ENCODE assay signal across 16 cellular contexts in the genomic region with DNA sequence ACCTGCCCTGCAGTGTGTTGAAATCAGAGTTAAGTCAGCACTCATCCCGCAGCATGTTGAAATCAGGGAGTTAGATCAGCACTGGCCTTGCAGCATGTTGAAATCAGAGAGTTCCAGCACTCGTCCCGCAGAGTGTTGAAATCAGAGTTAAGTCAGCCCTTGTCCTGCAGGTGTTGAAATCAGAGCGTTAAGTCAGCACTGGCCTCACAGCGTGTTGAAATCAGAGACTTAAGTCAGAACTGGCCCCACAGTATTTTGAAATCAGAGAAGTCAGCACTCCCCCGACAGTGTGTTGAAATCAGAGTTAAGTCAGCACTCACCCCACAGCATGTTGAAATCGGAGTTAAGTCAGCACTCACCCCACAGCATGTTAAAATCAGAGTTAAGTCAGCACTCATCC. TPM values are rescaled to one million over a fixed set of nuclear protein-coding genes. Genes with fewer than 3 reads are reported as not detected.
DNase-seq lines count a peak whose midpoint lies in the region; ATAC-seq and TF ChIP-seq lines count a peak whose summit lies in the region.
"Had no signal": no experiment of that assay in that cellular context is flagged by ENCODE, and none has a peak within 500 bp of the region (broad histone marks: within the 10 kb centered on the region; RNA-seq: fewer than 3 reads in every experiment).

No MANE protein-coding gene starts in this region.

- intact Hi-C loops in esophagus squamous epithelium (cut with DNase I) (no loop called here), spleen (cut with DNase I; ENCODE audit: low total_unique reads) (no loop called here)

- TF ChIP-seq POLR2A in esophagus squamous epithelium (IDR thresholded peaks at IDR 0.05) (no peak), spleen (IDR thresholded peaks at IDR 0.05) (no peak)

- ATAC-seq in GM18873 (IDR thresholded peaks at IDR 0.05; ENCODE audit: low FRiP score, unreplicated experiment) = no peak
- ATAC-seq: HCT116, PC-3 had no signal

- DNase-seq in T-helper 1 cell (no peak), SKM-1 (lab: John Stamatoyannopoulos, UW; ENCODE audit: unreplicated experiment) (peak; percentile 51), esophagus squamous epithelium (lab: John Stamatoyannopoulos, UW) (no peak), spleen (peak; percentile 27), KG1 (lab: John Stamatoyannopoulos, UW) (no peak), superior temporal gyrus (ENCODE audit: extremely low spot score) (no peak)
- DNase-seq: activated CD4-positive, alpha-beta T cell treated with anti-CD3 and anti-CD28 coated beads, Interleukin-2, amount 50 U/mL, for 48 hours; MG63; PC-3; small intestine; T-helper 2 cell had no signal

- TF ChIP-seq CTCF in esophagus squamous epithelium (IDR thresholded peaks at IDR 0.05) = no peak
- no peak for TF ChIP-seq CTCF in spleen (IDR thresholded peaks at IDR 0.05 in 8 of 11, conservative IDR thresholded peaks at IDR 0.05 in 3 of 11)

- H3K27ac ChIP-seq in esophagus squamous epithelium (peak overlapping the region in 3 of 4 donors; percentile 63 to 77 (median 69)), spleen (peak overlapping the region in 7 of 8 donors; percentile 8 to 83 (median 64))
- H3K27ac ChIP-seq: 22Rv1 had no signal

- H3K27me3 ChIP-seq in esophagus squamous epithelium (no peaks in the 10 kb centered on the region), spleen (replicated peaks in 1 of 7) (no peaks in the 10 kb centered on the region)
- H3K27me3 ChIP-seq: MG63 had no signal

- H3K9me3 ChIP-seq in esophagus squamous epithelium = no peaks in the 10 kb centered on the region
- no peaks in the 10 kb centered on the region for H3K9me3 ChIP-seq in spleen
- H3K9me3 ChIP-seq: MG63 had no signal

- H3K36me3 ChIP-seq in esophagus squamous epithelium = peaks cover 31 to 93% (median 39%) of the 10 kb centered on the region in 3 donors
- peaks cover 0 to 92% (median 71%) of the 10 kb centered on the region in 6 donors for H3K36me3 ChIP-seq in spleen

- H3K4me3 Mint-ChIP-seq in T-helper 1 cell treated with Interleukin-12 subunit alpha and Interleukin-12 subunit beta and Interleukin-4 antibody, amounts not matched to agents 30 μg/mL and 1 μg/mL, for 36 hours = no peak overlapping the region
- H3K4me3 Mint-ChIP-seq: central memory CD8-positive, alpha-beta T cell had no signal

- peaks cover 23% of the 10 kb centered on the region for H3K4me1 Mint-ChIP-seq in T-helper 1 cell treated with Interleukin-12 subunit alpha and Interleukin-12 subunit beta and Interleukin-4 antibody, amounts not matched to agents 30 μg/mL and 1 μg/mL, for 36 hours (ENCODE audit: low read depth)

- peaks cover 43% of the 10 kb centered on the region for H3K36me3 Mint-ChIP-seq in T-helper 1 cell treated with Interleukin-12 subunit alpha and Interleukin-12 subunit beta and Interleukin-4 antibody, amounts not matched to agents 30 μg/mL and 1 μg/mL, for 36 hours (ENCODE audit: low read depth)

- H3K4me1 ChIP-seq in esophagus squamous epithelium (peaks cover 0 to 36% (median 19%) of the 10 kb centered on the region in 3 donors), spleen (peaks cover 0 to 33% (median 9%) of the 10 kb centered on the region in 6 donors)

- H3K4me3 ChIP-seq in esophagus squamous epithelium (no peak overlapping the region), spleen (peak overlapping the region in 1 of 8 donors; percentile 27)
- H3K4me3 ChIP-seq: MG63 had no signal

- no peaks in the 10 kb centered on the region for H3K27me3 Mint-ChIP-seq in T-helper 1 cell treated with Interleukin-12 subunit alpha and Interleukin-12 subunit beta and Interleukin-4 antibody, amounts not matched to agents 30 μg/mL and 1 μg/mL, for 36 hours (ENCODE audit: low read depth)
- H3K27me3 Mint-ChIP-seq: central memory CD8-positive, alpha-beta T cell had no signal

- H3K27ac Mint-ChIP-seq in T-helper 1 cell treated with Interleukin-12 subunit alpha and Interleukin-12 subunit beta and Interleukin-4 antibody, amounts not matched to agents 30 μg/mL and 1 μg/mL, for 36 hours = peak overlapping the region; percentile 12

- peaks cover 5% of the 10 kb centered on the region for H3K9me3 Mint-ChIP-seq in T-helper 1 cell treated with Interleukin-12 subunit alpha and Interleukin-12 subunit beta and Interleukin-4 antibody, amounts not matched to agents 30 μg/mL and 1 μg/mL, for 36 hours
- H3K9me3 Mint-ChIP-seq: central memory CD8-positive, alpha-beta T cell had no signal

- 65% methylated on average over 5 to 6 of the region's 7 CpGs for WGBS in esophagus squamous epithelium, 2 donors
- WGBS in spleen, 5 donors = 52 to 79% (median 71%) methylated on average over 7 of the region's 7 CpGs

RNA-seq across cellular contexts. Expression of gene UVSSA, which starts 10.9 kb away (rescaled TPM):
- 10 to 100 TPM in 3 of 4 donors, 1 to 10 TPM in 1; 7.2 to 12.8 (median 11.5) TPM for total RNA-seq in esophagus squamous epithelium
- total RNA-seq in spleen = 10 to 100 TPM; 23.9 to 54.0 (median 37.1) TPM
- 10 to 100 TPM in 2 of 3 donors, 1 to 10 TPM in 1; 3.0 to 15.5 (median 10.3) TPM for polyA plus RNA-seq in spleen

RNA-seq across cellular contexts. Expression of gene MAEA, which starts 46.4 kb away (rescaled TPM):
- total RNA-seq in esophagus squamous epithelium (10 to 100 TPM; 56.6 to 78.7 (median 67.5) TPM), spleen (100 to 1,000 TPM in 1 of 7 donors, 10 to 100 TPM in 6; 64.3 to 112 (median 85.6) TPM)
- polyA plus RNA-seq in spleen = 10 to 100 TPM; 46.6 to 76.5 (median 58.8) TPM

Comparison
In these comparisons a context has a peak if more than half of its experiments do, and no peak if none do; other contexts are left out.
1. DNase-seq: peak in SKM-1 (single experiment) and spleen (single experiment); none in T-helper 1 cell (0 of 5), esophagus squamous epithelium (single experiment), KG1 (single experiment) and superior temporal gyrus (single experiment).